Comparison of ENCODE assay signal across 19 cellular contexts in the genomic region with DNA sequence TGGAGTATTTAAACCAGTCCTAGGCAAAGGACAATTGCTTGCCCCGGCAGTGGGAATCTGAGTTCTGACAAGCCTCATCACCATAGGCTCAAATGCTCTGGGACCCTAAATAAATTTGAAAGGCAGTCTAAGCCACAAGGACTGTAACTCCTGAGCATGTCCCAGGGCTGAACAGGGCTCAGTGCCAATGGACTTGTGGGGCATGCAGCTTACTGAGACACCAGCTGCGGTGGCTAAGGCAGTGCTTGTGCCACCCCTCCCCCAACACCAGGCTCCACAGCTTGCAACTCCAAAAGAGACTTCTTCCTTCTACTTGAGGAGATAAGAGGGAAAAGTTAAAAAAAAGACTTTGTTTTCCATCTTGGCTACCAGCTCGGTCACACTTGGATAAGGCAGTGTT.
"Had no signal": no experiment of that assay in that cellular context is flagged by ENCODE, and none has a peak within 500 bp of the region (broad histone marks: within the 10 kb centered on the region; RNA-seq: fewer than 3 reads in every experiment).

No MANE protein-coding gene starts in this region.

- FAIRE-seq: RCC 7860 had no signal

- H3K27ac ChIP-seq: RWPE1 had no signal

- H3K9ac ChIP-seq: SK-N-SH had no signal

- H3K9me3 ChIP-seq: SK-N-SH had no signal

- DNase-seq: KBM-7, MV-4-11, NCI-H1048, NCI-H1105, NCI-H1417, NCI-H1436 treated with DMSO at 0.1 percent for 48 hours, NCI-H1694, NCI-H187 treated with DMSO at 0.1 percent for 48 hours, NCI-H2029 treated with DMSO at 0.1 percent for 48 hours, NCI-H2171 treated with DMSO at 0.1 percent for 48 hours, NCI-H345, NCI-H446 treated with DMSO at 0.1 percent for 48 hours, NCI-H524, NCI-H526 treated with DMSO at 0.1 percent for 48 hours, NCI-H748 treated with DMSO at 0.1 percent for 48 hours, SHP77, SK-N-SH had no signal

- H3K4me2 ChIP-seq: SK-N-SH had no signal

- H3K9me2 ChIP-seq: SK-N-SH had no signal
